In genomic region chr5:10747678-10748622, GRCh38 we compare ENCODE assay signal across 14 cellular contexts. TPM values are rescaled to one million over a fixed set of nuclear protein-coding genes. Genes with fewer than 3 reads are reported as not detected.
DNase-seq lines count a peak whose midpoint lies in the region; ATAC-seq, FAIRE-seq and TF ChIP-seq lines count a peak whose summit lies in the region.
"Had no signal": no experiment of that assay in that cellular context is flagged by ENCODE, and none has a peak within 500 bp of the region (broad histone marks: within the 10 kb centered on the region; RNA-seq: fewer than 3 reads in every experiment).

No MANE protein-coding gene starts in this region.

- H2AFZ ChIP-seq in PC-3 (ENCODE audit: low read length): no peak overlapping the region

- H3K27ac ChIP-seq in small intestine (ENCODE audit: low read depth in 1 of 2, low read length in 1 of 2) (peak overlapping the region; percentile 62 to 91), PC-3 (ENCODE audit: low read length) (no peak overlapping the region)

- peaks cover 86% of the 10 kb centered on the region for H3K79me2 ChIP-seq in PC-3 (ENCODE audit: low read length)

- DNase-seq in glomerular visceral epithelial cell (ENCODE audit: extremely low spot score): peak; percentile 95
- peak; percentile 21 for DNase-seq in small intestine
- DNase-seq in NCI-H2171 treated with DMSO at 0.1 percent for 48 hours (lab: John Stamatoyannopoulos, UW): no peak
- DNase-seq in PC-3: no peak
- DNase-seq in activated CD4-positive, alpha-beta T cell treated with anti-CD3 and anti-CD28 coated beads for 48 hours: no peak
- DNase-seq: activated gamma-delta T cell treated with Interleukin-2 at 50 U/mL for 16 hours; NCI-H2029; NCI-H774; SHP77 treated with DMSO at 0.1 percent for 48 hours; stimulated activated CD4-positive, alpha-beta T cell treated with anti-CD3 and anti-CD28 coated beads, Interleukin-4, amount 100 ng/mL, for 4 hours had no signal

- no peaks in the 10 kb centered on the region for H3K27me3 ChIP-seq in small intestine (ENCODE audit: control insufficient read depth in 2 of 2, insufficient read depth in 2 of 2, low read length in 2 of 2)
- H3K27me3 ChIP-seq in PC-3 (ENCODE audit: low read length): no peaks in the 10 kb centered on the region

- H3K36me3 ChIP-seq in small intestine (ENCODE audit: control insufficient read depth in 2 of 2, insufficient read depth in 2 of 2, low read length in 2 of 2) (peaks cover 6 to 15% of the 10 kb centered on the region in 2 donors), PC-3 (ENCODE audit: low read depth, low read length) (peaks cover 98% of the 10 kb centered on the region)

- POLR2A ChIA-PET in PC-3 (lab: Charles Lee; ENCODE audit: unreplicated experiment): no interaction called here

- 27 to 67% (median 48%) methylated on average over 9 of the region's 9 CpGs for WGBS in small intestine, 3 donors

- intact Hi-C loops in PC-3 (cut with micrococcal nuclease): no loop called here

- H3K9me3 ChIP-seq in small intestine (ENCODE audit: control insufficient read depth, low read depth) (no peaks in the 10 kb centered on the region), PC-3 (ENCODE audit: low read length) (no peaks in the 10 kb centered on the region)

- no peak for TF ChIP-seq CTCF in PC-3 (conservative IDR thresholded peaks at IDR 0.05; ENCODE audit: low read depth, low read length)

- no TSS peak for BruUV-seq in PC-3 (replicated peaks; lab: Mats Ljungman, UMichigan)

- H3K4me3 ChIP-seq in small intestine (ENCODE audit: low read depth in 1 of 2, low read length in 2 of 2) (no peak overlapping the region), PC-3 (ENCODE audit: low read length) (no peak overlapping the region)

- H3K4me1 ChIP-seq in small intestine (ENCODE audit: control insufficient read depth in 2 of 2, insufficient read depth in 1 of 2, low read depth in 1 of 2, low read length in 1 of 2): peaks cover 8 to 12% of the 10 kb centered on the region in 2 donors
- no peaks in the 10 kb centered on the region for H3K4me1 ChIP-seq in PC-3 (ENCODE audit: insufficient read depth, low read length)

- no peak for FAIRE-seq in small intestine (lab: Jason Lieb, UNC)
- FAIRE-seq: TTC549 had no signal

- H3K4me2 ChIP-seq in PC-3 (ENCODE audit: low read length): no peak overlapping the region

- H4K20me1 ChIP-seq in PC-3 (ENCODE audit: low read length): peaks cover 35% of the 10 kb centered on the region

- no peaks in the 10 kb centered on the region for H3F3A ChIP-seq in PC-3 (ENCODE audit: low read length, unreplicated experiment)

- H3K9ac ChIP-seq in PC-3 (ENCODE audit: low read length): no peak overlapping the region

- CTCF ChIA-PET in PC-3 (lab: Charles Lee): interaction anchor here (0.6 kb wide), 1 partner anchor 614 kb away, joined by 4 read pairs; no protein-coding TSS in a partner anchor

- ATAC-seq in GM19025 (IDR thresholded peaks at IDR 0.05; ENCODE audit: low read depth, unreplicated experiment): peak; percentile 57
- peak; percentile 44 for ATAC-seq in HG03045 (IDR thresholded peaks at IDR 0.05; ENCODE audit: unreplicated experiment)
- no peak for ATAC-seq in PC-3
- no peak for ATAC-seq in HG03521 (IDR thresholded peaks at IDR 0.05; ENCODE audit: unreplicated experiment)

- H3K9me2 ChIP-seq in PC-3 (replicated peaks; ENCODE audit: low read length): no peaks in the 10 kb centered on the region

RNA-seq across cellular contexts. Expression of gene DAP, which starts 13.1 kb away (rescaled TPM):
- 100 to 1,000 TPM; 114 to 203 (median 170) TPM for polyA plus RNA-seq in small intestine
- total RNA-seq in PC-3 (2014; rRNA removed): 106 and 152 TPM in 2 replicates

Comparison
In these comparisons a context has a peak if more than half of its experiments do, and no peak if none do; other contexts are left out.
1. ATAC-seq: peak in GM19025 (single experiment) and HG03045 (single experiment); none in PC-3 (single experiment) and HG03521 (single experiment).
2. DNase-seq: peak in glomerular visceral epithelial cell (single experiment) and small intestine (single experiment); none in NCI-H2171 treated with DMSO at 0.1 percent for 48 hours (single experiment), PC-3 (single experiment) and activated CD4-positive, alpha-beta T cell treated with anti-CD3 and anti-CD28 coated beads for 48 hours (single experiment).